10 cellular contexts compared by ENCODE assay signal in the genomic region with DNA sequence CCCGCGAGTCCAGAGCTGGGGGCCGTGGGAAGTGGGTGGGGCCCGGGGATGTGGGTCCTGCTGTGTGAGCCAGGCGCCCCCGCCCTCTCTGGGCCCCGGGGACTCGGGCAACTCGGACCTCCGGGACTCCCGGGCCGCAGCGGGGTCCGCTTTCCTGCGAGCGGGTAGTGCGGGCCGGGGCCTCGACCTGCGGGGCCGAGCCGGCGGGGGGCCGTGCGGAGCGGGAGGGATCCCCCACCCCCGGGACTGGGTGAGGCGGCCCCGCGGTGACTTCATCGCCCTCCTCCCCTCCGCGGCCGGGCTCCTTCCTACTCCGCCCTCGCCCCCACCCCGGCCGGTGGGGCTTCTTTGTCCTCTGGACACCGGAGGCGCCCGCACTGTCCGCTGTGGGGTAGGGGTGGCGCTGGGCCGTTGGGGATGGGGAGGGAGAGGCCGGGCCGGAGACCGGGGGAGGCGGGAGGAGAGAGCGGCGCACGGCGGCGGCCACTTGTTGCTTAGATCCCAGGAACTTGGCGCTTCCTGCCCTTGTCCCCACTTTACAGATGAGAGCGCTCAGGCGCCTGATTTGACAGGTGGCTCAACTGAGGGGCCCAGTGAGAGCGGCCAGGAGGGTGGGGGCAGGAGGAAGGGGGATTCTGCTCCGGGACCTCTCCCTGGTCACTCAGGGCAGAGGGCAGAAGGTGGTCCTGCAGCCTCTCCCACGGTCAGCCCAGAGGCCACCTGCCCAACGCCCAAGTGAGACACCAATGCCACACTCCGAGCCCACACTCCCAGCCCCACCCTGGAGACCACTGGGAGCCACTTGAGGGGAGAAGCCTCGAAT. TPM values are rescaled to one million over a fixed set of nuclear protein-coding genes. Genes with fewer than 3 reads are reported as not detected.
A peak's percentile ranks its signal among the peaks of the same experiment; 100 is the strongest.
DNase-seq lines count a peak whose midpoint lies in the region; ATAC-seq, FAIRE-seq and TF ChIP-seq lines count a peak whose summit lies in the region.
"Had no signal": no experiment of that assay in that cellular context is flagged by ENCODE, and none has a peak within 500 bp of the region (broad histone marks: within the 10 kb centered on the region; RNA-seq: fewer than 3 reads in every experiment).

No MANE protein-coding gene starts in this region.

- peak overlapping the region; percentile 71 for H3K27ac Mint-ChIP-seq in activated CD8-positive, alpha-beta T cell treated with anti-CD3 and anti-CD28 coated beads for 36 hours
- H3K27ac Mint-ChIP-seq in natural killer cell treated with Interleukin-12 subunit alpha and Interleukin-12 subunit beta and Interleukin-15 and Interleukin-18, amount 100 ng/mL, for 72 hours, result peak overlapping the region; percentile 67 to 75

- no peaks in the 10 kb centered on the region for H3K27me3 Mint-ChIP-seq in activated CD8-positive, alpha-beta T cell treated with anti-CD3 and anti-CD28 coated beads for 36 hours
- H3K27me3 Mint-ChIP-seq in natural killer cell treated with Interleukin-12 subunit alpha and Interleukin-12 subunit beta and Interleukin-15 and Interleukin-18, amount 100 ng/mL, for 72 hours, result no peaks in the 10 kb centered on the region

- H3K4me1 Mint-ChIP-seq in activated CD8-positive, alpha-beta T cell treated with anti-CD3 and anti-CD28 coated beads for 36 hours (ENCODE audit: low read depth), result peaks cover 40% of the 10 kb centered on the region
- peaks cover 29% of the 10 kb centered on the region in 2 donors for H3K4me1 Mint-ChIP-seq in natural killer cell treated with Interleukin-12 subunit alpha and Interleukin-12 subunit beta and Interleukin-15 and Interleukin-18, amount 100 ng/mL, for 72 hours (ENCODE audit: low read depth in 2 of 2)

- DNase-seq in NCI-H748 (lab: John Stamatoyannopoulos, UW; ENCODE audit: unreplicated experiment) (peak; percentile 29), NCI-H748 treated with DMSO at 0.1 percent for 48 hours (lab: John Stamatoyannopoulos, UW) (no peak), HL-60 (ENCODE audit: low read depth in 1 of 2, low spot score in 1 of 2) (peak in 1 of 2 experiments; percentile 23), fibroblast of gingiva (ENCODE audit: low read depth) (peak; percentile 26), urothelium cell line (ENCODE audit: low spot score) (peak; percentile 71)
- peak; percentile 54 for DNase-seq in activated CD8-positive, alpha-beta T cell treated with anti-CD3 and anti-CD28 coated beads for 36 hours
- DNase-seq in natural killer cell treated with Interleukin-12 subunit alpha and Interleukin-12 subunit beta and Interleukin-15 and Interleukin-18, amount 100 ng/mL, for 72 hours (ENCODE audit: low spot score), result no peak

- H3K27ac ChIP-seq in HL-60 (replicated peaks), result peak overlapping the region; percentile 75

- TF ChIP-seq CTCF in HL-60 (IDR thresholded peaks at IDR 0.05; ENCODE audit: insufficient read depth, low read length), result no peak
- TF ChIP-seq CTCF in activated CD8-positive, alpha-beta T cell treated with anti-CD3 and anti-CD28 coated beads for 36 hours (IDR thresholded peaks at IDR 0.05), result no peak

- H3K4me3 ChIP-seq in HL-60 (replicated peaks; ENCODE audit: insufficient read depth, low read length), result peak overlapping the region; percentile 84

- POLR2A ChIA-PET in activated CD8-positive, alpha-beta T cell treated with anti-CD3 and anti-CD28 coated beads for 36 hours (lab: Charles Lee), result interaction anchor here (0.9 to 1.3 kb wide), 2 partner anchors 30 to 43 kb away, joined by 3 read pairs; no protein-coding TSS in a partner anchor

- peak overlapping the region; percentile 96 for H3K4me3 Mint-ChIP-seq in activated CD8-positive, alpha-beta T cell treated with anti-CD3 and anti-CD28 coated beads for 36 hours
- H3K4me3 Mint-ChIP-seq in natural killer cell treated with Interleukin-12 subunit alpha and Interleukin-12 subunit beta and Interleukin-15 and Interleukin-18, amount 100 ng/mL, for 72 hours, result peak overlapping the region; percentile 82

- H3K27me3 ChIP-seq in HL-60 (ENCODE audit: insufficient read depth, poor library complexity, severe bottlenecking), result no peaks in the 10 kb centered on the region

- peaks cover 6% of the 10 kb centered on the region for H3K9me3 Mint-ChIP-seq in activated CD8-positive, alpha-beta T cell treated with anti-CD3 and anti-CD28 coated beads for 36 hours
- no peaks in the 10 kb centered on the region for H3K9me3 Mint-ChIP-seq in natural killer cell treated with Interleukin-12 subunit alpha and Interleukin-12 subunit beta and Interleukin-15 and Interleukin-18, amount 100 ng/mL, for 72 hours

- no peak for FAIRE-seq in urothelium cell line (lab: Jason Lieb, UNC)
- FAIRE-seq: endometrium, G401.6 had no signal

- peaks cover 22% of the 10 kb centered on the region for H3K36me3 Mint-ChIP-seq in activated CD8-positive, alpha-beta T cell treated with anti-CD3 and anti-CD28 coated beads for 36 hours (ENCODE audit: low read depth)
- H3K36me3 Mint-ChIP-seq in natural killer cell treated with Interleukin-12 subunit alpha and Interleukin-12 subunit beta and Interleukin-15 and Interleukin-18, amount 100 ng/mL, for 72 hours, result peaks cover 8% of the 10 kb centered on the region

- intact Hi-C loops in activated CD8-positive, alpha-beta T cell treated with anti-CD3 and anti-CD28 coated beads for 36 hours (cut with micrococcal nuclease), result loop anchor here (5.0 kb wide), 2 partner anchors 43 to 198 kb away; no protein-coding TSS in a partner anchor

- peak; percentile 17 for ATAC-seq in activated CD8-positive, alpha-beta T cell treated with anti-CD3 and anti-CD28 coated beads for 36 hours
- ATAC-seq in natural killer cell treated with Interleukin-12 subunit alpha and Interleukin-12 subunit beta and Interleukin-15 and Interleukin-18, amount 100 ng/mL, for 72 hours, result peak; percentile 65 to 75
- no peak for ATAC-seq in HG03097 (IDR thresholded peaks at IDR 0.05; ENCODE audit: low FRiP score, unreplicated experiment)

- CTCF ChIA-PET in activated CD8-positive, alpha-beta T cell treated with anti-CD3 and anti-CD28 coated beads for 36 hours (lab: Charles Lee), result interaction anchor here (1.0 to 2.7 kb wide), 7 partner anchors 12 to 197 kb away, joined by 3 to 13 read pairs (median 3); a partner anchor contains a TSS

RNA-seq across cellular contexts. Expression of a gene that starts 0.9 kb away (rescaled TPM):
- 10 to 100 TPM; 48.0 to 49.4 TPM for total RNA-seq in activated CD8-positive, alpha-beta T cell treated with anti-CD3 and anti-CD28 coated beads for 36 hours
- 10 to 100 TPM; 43.8 to 49.7 TPM for total RNA-seq in natural killer cell treated with Interleukin-12 subunit alpha and Interleukin-12 subunit beta and Interleukin-15 and Interleukin-18, amount 100 ng/mL, for 72 hours

RNA-seq across cellular contexts. Expression of a gene that starts 26.1 kb away (rescaled TPM):
- under 1 TPM in 1 of 2 experiments, not detected in 1; 0.29 TPM for total RNA-seq in activated CD8-positive, alpha-beta T cell treated with anti-CD3 and anti-CD28 coated beads for 36 hours
- total RNA-seq in natural killer cell treated with Interleukin-12 subunit alpha and Interleukin-12 subunit beta and Interleukin-15 and Interleukin-18, amount 100 ng/mL, for 72 hours, result under 1 TPM; 0.45 to 0.67 TPM

RNA-seq across cellular contexts. Expression of a gene that starts 39.1 kb away (rescaled TPM):
- 1 to 10 TPM; 5.4 to 6.2 TPM for total RNA-seq in activated CD8-positive, alpha-beta T cell treated with anti-CD3 and anti-CD28 coated beads for 36 hours
- total RNA-seq in natural killer cell treated with Interleukin-12 subunit alpha and Interleukin-12 subunit beta and Interleukin-15 and Interleukin-18, amount 100 ng/mL, for 72 hours, result 10 to 100 TPM in 1 of 2 donors, 1 to 10 TPM in 1; 7.2 to 11.6 TPM

RNA-seq across cellular contexts. Expression of a gene that starts 53.0 kb away (rescaled TPM):
- 10 to 100 TPM; 99.0 to 99.7 TPM for total RNA-seq in activated CD8-positive, alpha-beta T cell treated with anti-CD3 and anti-CD28 coated beads for 36 hours
- 10 to 100 TPM; 71.2 to 78.6 TPM for total RNA-seq in natural killer cell treated with Interleukin-12 subunit alpha and Interleukin-12 subunit beta and Interleukin-15 and Interleukin-18, amount 100 ng/mL, for 72 hours

RNA-seq across cellular contexts. Expression of a gene that starts 55.5 kb away (rescaled TPM):
- 1 to 10 TPM; 3.2 to 4.4 TPM for total RNA-seq in activated CD8-positive, alpha-beta T cell treated with anti-CD3 and anti-CD28 coated beads for 36 hours
- total RNA-seq in natural killer cell treated with Interleukin-12 subunit alpha and Interleukin-12 subunit beta and Interleukin-15 and Interleukin-18, amount 100 ng/mL, for 72 hours, result 1 to 10 TPM; 5.9 to 6.3 TPM

Comparison
In these comparisons a context has a peak if more than half of its experiments do, and no peak if none do; other contexts are left out.
1. DNase-seq: peak in NCI-H748 (single experiment), activated CD8-positive, alpha-beta T cell treated with anti-CD3 and anti-CD28 coated beads for 36 hours (single experiment), fibroblast of gingiva (single experiment) and urothelium cell line (single experiment); none in NCI-H748 treated with DMSO at 0.1 percent for 48 hours (single experiment) and natural killer cell treated with Interleukin-12 subunit alpha and Interleukin-12 subunit beta and Interleukin-15 and Interleukin-18, amount 100 ng/mL, for 72 hours (single experiment).